ENCODE assay signal across 12 cellular contexts in the genomic region with DNA sequence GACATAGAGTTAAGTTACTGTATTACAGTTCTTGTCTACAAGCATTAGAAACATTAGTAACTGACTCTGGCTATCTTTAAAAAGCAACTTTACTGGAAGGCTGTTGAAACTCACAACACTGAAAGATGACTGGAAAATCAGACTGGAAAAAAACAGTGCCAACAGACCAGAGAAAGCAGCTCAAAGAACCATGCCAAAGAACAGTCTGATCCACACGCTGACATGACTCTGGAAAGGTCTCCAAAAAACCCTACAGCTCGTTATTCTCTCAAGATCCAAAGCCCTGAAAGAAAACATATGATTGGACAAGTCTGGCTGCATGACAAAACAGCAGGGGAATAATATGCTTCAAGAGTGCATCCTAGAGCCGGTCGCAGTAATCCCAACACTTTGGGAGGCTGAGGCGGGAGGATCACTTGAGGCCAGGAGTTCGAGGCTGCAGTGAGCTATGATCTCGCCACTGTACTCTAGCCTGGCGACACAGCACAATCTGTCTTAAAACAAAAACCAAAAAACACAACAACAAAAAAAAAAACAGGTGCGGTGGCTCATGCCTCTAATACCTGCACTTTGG. TPM values are rescaled to one million over a fixed set of nuclear protein-coding genes. Genes with fewer than 3 reads are reported as not detected.
DNase-seq lines count a peak whose midpoint lies in the region; ATAC-seq and TF ChIP-seq lines count a peak whose summit lies in the region.
"Had no signal": no experiment of that assay in that cellular context is flagged by ENCODE, and none has a peak within 500 bp of the region (broad histone marks: within the 10 kb centered on the region; RNA-seq: fewer than 3 reads in every experiment).

No MANE protein-coding gene starts in this region.

- no peaks in the 10 kb centered on the region for H3K27me3 Mint-ChIP-seq in activated T-cell treated with anti-CD3 and anti-CD28 coated beads, Interleukin-2, amount 50 U/mL, for 72 hours (ENCODE audit: low read depth)

- H3K27ac ChIP-seq in coronary artery (peak overlapping the region; percentile 15 to 23), mesenchymal stem cell (ENCODE audit: low read length, poor library complexity, severe bottlenecking) (no peak overlapping the region), tibial artery (peak overlapping the region; percentile 48 to 53)

- no peak overlapping the region for H3K4me2 ChIP-seq in mesenchymal stem cell (ENCODE audit: low read length, poor library complexity, severe bottlenecking)

- peak overlapping the region; percentile 15 for H3K27ac Mint-ChIP-seq in activated T-cell treated with anti-CD3 and anti-CD28 coated beads, Interleukin-2, amount 50 U/mL, for 72 hours
- H3K27ac Mint-ChIP-seq: T-helper 1 cell treated with Interleukin-12 subunit alpha and Interleukin-12 subunit beta and Interleukin-4 antibody, amounts not matched to agents 30 μg/mL and 1 μg/mL, for 36 hours had no signal

- no peak overlapping the region for H4K8ac ChIP-seq in mesenchymal stem cell (ENCODE audit: low read length)

- H3K9me3 ChIP-seq in mesenchymal stem cell (ENCODE audit: control insufficient read depth, low read length) (no peaks in the 10 kb centered on the region), tibial artery (no peaks in the 10 kb centered on the region)

- H3K9me3 Mint-ChIP-seq in activated T-cell treated with anti-CD3 and anti-CD28 coated beads, Interleukin-2, amount 50 U/mL, for 72 hours, result no peaks in the 10 kb centered on the region
- H3K9me3 Mint-ChIP-seq: T-helper 1 cell treated with Interleukin-12 subunit alpha and Interleukin-12 subunit beta and Interleukin-4 antibody, amounts not matched to agents 30 μg/mL and 1 μg/mL, for 36 hours had no signal

- no peak overlapping the region for H2AFZ ChIP-seq in mesenchymal stem cell (ENCODE audit: low read depth, low read length)

- H3K14ac ChIP-seq in mesenchymal stem cell (ENCODE audit: low read length in 2 of 2), result no peak overlapping the region

- H3K23ac ChIP-seq in mesenchymal stem cell (ENCODE audit: low read length in 2 of 2), result no peak overlapping the region

- 97% methylated on average over 9 of the region's 9 CpGs for WGBS in mesenchymal stem cell

- H2BK120ac ChIP-seq in mesenchymal stem cell (ENCODE audit: low read depth, low read length), result no peak overlapping the region

- H3K4me1 ChIP-seq in mesenchymal stem cell (ENCODE audit: control insufficient read depth, insufficient read depth, low read depth, low read length) (peaks cover 3% of the 10 kb centered on the region), tibial artery (peaks cover 0 to 85% (median 49%) of the 10 kb centered on the region in 4 donors)

- peaks cover 11 to 43% of the 10 kb centered on the region in 2 donors for H3K36me3 Mint-ChIP-seq in activated T-cell treated with anti-CD3 and anti-CD28 coated beads, Interleukin-2, amount 50 U/mL, for 72 hours (ENCODE audit: insufficient read depth in 2 of 2)

- H3K4me3 ChIP-seq in coronary artery (no peak overlapping the region), mesenchymal stem cell (ENCODE audit: insufficient read depth in 1 of 2, low read depth in 1 of 2, low read length in 2 of 2) (no peak overlapping the region), tibial artery (no peak overlapping the region)

- peaks cover 56% of the 10 kb centered on the region for H3K4me1 Mint-ChIP-seq in activated T-cell treated with anti-CD3 and anti-CD28 coated beads, Interleukin-2, amount 50 U/mL, for 72 hours (ENCODE audit: low read depth)

- DNase-seq in activated T-cell treated with anti-CD3 and anti-CD28 coated beads, Interleukin-2, amount 50 U/mL, for 72 hours, result no peak
- no peak for DNase-seq in activated T-cell treated with anti-CD3 and anti-CD28 coated beads, Interleukin-2, amount 50 U/mL, for 48 hours
- DNase-seq in coronary artery (ENCODE audit: low spot score) (no peak), mesenchymal stem cell (no peak), tibial artery (no peak), posterior vena cava (ENCODE audit: low spot score) (no peak), retina (no peak)
- no peak for DNase-seq in stimulated activated CD4-positive, alpha-beta T cell treated with anti-CD3 and anti-CD28 coated beads, Interleukin-1b, Interleukin-23, amount 100 ng/mL, for 48 hours
- DNase-seq: foreskin fibroblast, GF-D8, NCI-H2029 treated with DMSO at 0.1 percent for 48 hours had no signal

- peaks cover 10 to 59% of the 10 kb centered on the region in 2 experiments for H3K36me3 ChIP-seq in mesenchymal stem cell (ENCODE audit: control insufficient read depth in 1 of 2, insufficient read depth in 2 of 2, low read depth in 1 of 2, low read length in 2 of 2)
- H3K36me3 ChIP-seq in tibial artery, result peaks cover 11 to 17% (median 16%) of the 10 kb centered on the region in 3 donors

- H3K18ac ChIP-seq in mesenchymal stem cell (ENCODE audit: low read depth in 1 of 2, low read length in 2 of 2), result no peak overlapping the region

- no peaks in the 10 kb centered on the region for H3K79me1 ChIP-seq in mesenchymal stem cell (replicated peaks; ENCODE audit: low read length, poor library complexity, severe bottlenecking)

- H3K27me3 ChIP-seq in mesenchymal stem cell (ENCODE audit: control insufficient read depth in 1 of 2, insufficient read depth in 1 of 2, low read length in 2 of 2) (no peaks in the 10 kb centered on the region), tibial artery (no peaks in the 10 kb centered on the region)

- no peak overlapping the region for H4K91ac ChIP-seq in mesenchymal stem cell (ENCODE audit: low read length)

- intact Hi-C loops in tibial artery (cut with DNase I; ENCODE audit: low total_unique reads) (no loop called here), posterior vena cava (cut with DNase I) (no loop called here)

- peak overlapping the region; percentile 3 for H3K9ac ChIP-seq in mesenchymal stem cell (ENCODE audit: low read length)

- H2BK12ac ChIP-seq in mesenchymal stem cell (ENCODE audit: low read length in 2 of 2), result no peak overlapping the region

- no peak for TF ChIP-seq CTCF in coronary artery (IDR thresholded peaks at IDR 0.05)
- TF ChIP-seq CTCF in tibial artery (IDR thresholded peaks at IDR 0.05), result no peak

- H2AK5ac ChIP-seq in mesenchymal stem cell (ENCODE audit: low read length, severe bottlenecking), result no peak overlapping the region

- no peak overlapping the region for H2BK5ac ChIP-seq in mesenchymal stem cell (ENCODE audit: low read depth, low read length, poor library complexity, severe bottlenecking)

- H2BK15ac ChIP-seq in mesenchymal stem cell (ENCODE audit: low read depth, poor library complexity, severe bottlenecking), result no peak overlapping the region

- H3K4ac ChIP-seq in mesenchymal stem cell (ENCODE audit: low read depth in 1 of 2, low read length in 2 of 2), result no peak overlapping the region

- H3K4me3 Mint-ChIP-seq in activated T-cell treated with anti-CD3 and anti-CD28 coated beads, Interleukin-2, amount 50 U/mL, for 72 hours, result peak overlapping the region in 1 of 2 donors; percentile 28
- H3K4me3 Mint-ChIP-seq: T-helper 1 cell treated with Interleukin-12 subunit alpha and Interleukin-12 subunit beta and Interleukin-4 antibody, amounts not matched to agents 30 μg/mL and 1 μg/mL, for 36 hours had no signal

- ATAC-seq in activated T-cell treated with anti-CD3 and anti-CD28 coated beads, Interleukin-2, amount 50 U/mL, for 72 hours (replicated peaks in 1 of 2), result no peak

RNA-seq across cellular contexts. Expression of gene GOLPH3, which starts 5.6 kb away (rescaled TPM):
- total RNA-seq in activated T-cell treated with anti-CD3 and anti-CD28 coated beads, Interleukin-2, amount 50 U/mL, for 72 hours, result 10 to 100 TPM; 72.3 to 73.2 TPM
- polyA plus RNA-seq in mesenchymal stem cell (2013, experiment 1 of 2), result 85.7 TPM
- polyA plus RNA-seq in mesenchymal stem cell (2013, experiment 2 of 2), result 89.2 TPM
- 10 to 100 TPM; 74.4 to 89.3 TPM for total RNA-seq in posterior vena cava
